Comparison of ENCODE assay signal across 1 cellular context in the genomic region with DNA sequence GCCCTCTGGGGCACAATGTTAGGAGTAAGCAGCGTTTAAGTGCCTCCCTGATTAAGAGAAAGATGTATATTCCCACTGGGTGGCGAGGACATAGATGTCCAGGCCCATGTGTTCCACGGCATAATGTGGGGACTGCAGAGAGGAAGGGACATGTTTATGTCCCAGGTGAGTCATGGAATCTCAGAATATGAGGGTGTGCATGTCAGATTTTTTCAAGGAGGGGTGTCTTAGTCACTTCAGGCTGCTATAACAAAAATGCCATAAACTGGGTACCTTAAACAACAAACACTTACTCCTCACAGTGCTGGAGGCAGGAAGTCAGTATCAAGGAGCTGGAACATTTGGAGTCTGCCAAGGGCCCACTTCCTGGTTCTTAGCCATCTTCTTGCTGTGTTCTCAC.
TF ChIP-seq lines count a peak whose summit lies in the region.

No MANE protein-coding gene starts in this region.

TF ChIP-seq in IMR-90, 13 proteins besides CTCF, POLR2A, EP300 and RAD21 (continued from another document):
- TF ChIP-seq MAFK (IDR thresholded peaks at IDR 0.05; ENCODE audit: low read depth, low read length) (no peak), CEBPB (IDR thresholded peaks at IDR 0.05; ENCODE audit: low read depth, low read length) (no peak), RFX5 (IDR thresholded peaks at IDR 0.05; ENCODE audit: low read depth, low read length) (no peak), RCOR1 (IDR thresholded peaks at IDR 0.05; ENCODE audit: insufficient replicate concordance, low read length) (no peak), FOS (IDR thresholded peaks at IDR 0.05; ENCODE audit: low read depth, low read length) (no peak), SMC3 (IDR thresholded peaks at IDR 0.05; ENCODE audit: low read depth, low read length) (no peak), MXI1 (IDR thresholded peaks at IDR 0.05; ENCODE audit: borderline replicate concordance, low read depth, low read length) (no peak), BHLHE40 (IDR thresholded peaks at IDR 0.05; ENCODE audit: low read depth, low read length) (no peak), NFE2L2 (IDR thresholded peaks at IDR 0.05; ENCODE audit: low read depth, low read length) (no peak), CHD1 (IDR thresholded peaks at IDR 0.05; ENCODE audit: low read depth, low read length) (no peak)
- TF ChIP-seq, protein P1, sequence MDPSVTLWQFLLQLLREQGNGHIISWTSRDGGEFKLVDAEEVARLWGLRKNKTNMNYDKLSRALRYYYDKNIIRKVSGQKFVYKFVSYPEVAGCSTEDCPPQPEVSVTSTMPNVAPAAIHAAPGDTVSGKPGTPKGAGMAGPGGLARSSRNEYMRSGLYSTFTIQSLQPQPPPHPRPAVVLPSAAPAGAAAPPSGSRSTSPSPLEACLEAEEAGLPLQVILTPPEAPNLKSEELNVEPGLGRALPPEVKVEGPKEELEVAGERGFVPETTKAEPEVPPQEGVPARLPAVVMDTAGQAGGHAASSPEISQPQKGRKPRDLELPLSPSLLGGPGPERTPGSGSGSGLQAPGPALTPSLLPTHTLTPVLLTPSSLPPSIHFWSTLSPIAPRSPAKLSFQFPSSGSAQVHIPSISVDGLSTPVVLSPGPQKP (IDR thresholded peaks at IDR 0.05; ENCODE audit: borderline replicate concordance, low read depth, low read length), result no peak
- TF ChIP-seq, protein P2, sequence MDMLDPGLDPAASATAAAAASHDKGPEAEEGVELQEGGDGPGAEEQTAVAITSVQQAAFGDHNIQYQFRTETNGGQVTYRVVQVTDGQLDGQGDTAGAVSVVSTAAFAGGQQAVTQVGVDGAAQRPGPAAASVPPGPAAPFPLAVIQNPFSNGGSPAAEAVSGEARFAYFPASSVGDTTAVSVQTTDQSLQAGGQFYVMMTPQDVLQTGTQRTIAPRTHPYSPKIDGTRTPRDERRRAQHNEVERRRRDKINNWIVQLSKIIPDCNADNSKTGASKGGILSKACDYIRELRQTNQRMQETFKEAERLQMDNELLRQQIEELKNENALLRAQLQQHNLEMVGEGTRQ (IDR thresholded peaks at IDR 0.05; ENCODE audit: low read depth, low read length), result no peak
